ENCODE assay signal across 17 cellular contexts in the genomic region with DNA sequence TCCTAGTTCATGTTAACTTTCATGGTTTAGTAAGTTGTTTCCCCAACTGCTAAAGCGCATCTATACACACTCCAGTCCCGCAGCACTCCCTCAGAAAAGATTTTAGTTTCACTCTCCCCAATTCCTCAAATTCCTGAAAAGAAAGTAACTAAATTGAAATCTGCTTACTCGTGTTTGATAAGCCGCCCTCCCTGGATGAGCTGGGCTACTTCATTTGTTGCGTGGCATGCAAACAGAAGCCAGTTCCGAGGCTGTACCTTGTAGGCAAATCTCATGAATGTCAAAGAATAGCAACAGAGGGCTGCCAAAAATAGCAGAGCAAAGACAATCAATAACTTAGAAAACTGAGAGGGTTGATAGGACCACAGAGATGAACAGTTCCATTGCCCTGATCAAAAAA. TPM values are rescaled to one million over a fixed set of nuclear protein-coding genes. Genes with fewer than 3 reads are reported as not detected.
DNase-seq lines count a peak whose midpoint lies in the region; ATAC-seq lines count a peak whose summit lies in the region.
"Had no signal": no experiment of that assay in that cellular context is flagged by ENCODE, and none has a peak within 500 bp of the region (broad histone marks: within the 10 kb centered on the region; RNA-seq: fewer than 3 reads in every experiment).

No MANE protein-coding gene starts in this region.

- H3K27ac ChIP-seq in angular gyrus (ENCODE audit: low read depth, low read length) (peak overlapping the region; percentile 59), right cardiac atrium (ENCODE audit: low read length) (peak overlapping the region; percentile 86), temporal lobe (ENCODE audit: low read depth, low read length) (peak overlapping the region; percentile 27)
- H3K27ac ChIP-seq: 22Rv1, RWPE1 had no signal

- H3K27me3 ChIP-seq in right cardiac atrium (ENCODE audit: control insufficient read depth, insufficient read depth) = no peaks in the 10 kb centered on the region
- H3K27me3 ChIP-seq: tibial nerve had no signal

- peaks cover 5% of the 10 kb centered on the region for H3K4me1 ChIP-seq in right cardiac atrium (ENCODE audit: control insufficient read depth, insufficient read depth, low read length)

- H3K9me3 ChIP-seq in right cardiac atrium (ENCODE audit: control insufficient read depth, low read length) = no peaks in the 10 kb centered on the region
- H3K9me3 ChIP-seq: tibial nerve had no signal

- no peak for ATAC-seq in right cardiac atrium

- DNase-seq in activated naive CD4-positive, alpha-beta T cell treated with anti-CD3 and anti-CD28 coated beads, Interleukin-2, amount 10 ng/mL, durations not matched to agents 7 days and 5 days = no peak
- DNase-seq in right cardiac atrium (no peak), NCI-H2196 (lab: John Stamatoyannopoulos, UW; ENCODE audit: unreplicated experiment) (no peak), DMS79 treated with DMSO at 0.1 percent for 48 hours (lab: John Stamatoyannopoulos, UW) (no peak)
- DNase-seq in central memory CD4-positive, alpha-beta T cell = no peak
- DNase-seq: activated naive CD4-positive, alpha-beta T cell treated with Interleukin-2 at 50 U/mL for 16 hours; NCI-H1105; NCI-H446; T-helper 9 cell had no signal

- 68% methylated on average over 6 of the region's 6 CpGs for WGBS in right cardiac atrium

- H3K27me3 Mint-ChIP-seq in activated naive CD4-positive, alpha-beta T cell treated with anti-CD3 and anti-CD28 coated beads, Interleukin-2, amount 50 U/mL, for 24 hours = no peaks in the 10 kb centered on the region
- no peaks in the 10 kb centered on the region for H3K27me3 Mint-ChIP-seq in activated naive CD4-positive, alpha-beta T cell treated with anti-CD3 and anti-CD28 coated beads, Interleukin-2, amount 10 ng/mL, durations not matched to agents 7 days and 5 days

- H3K27ac Mint-ChIP-seq in activated naive CD4-positive, alpha-beta T cell treated with anti-CD3 and anti-CD28 coated beads, Interleukin-2, amount 50 U/mL, for 24 hours = peak overlapping the region; percentile 46
- H3K27ac Mint-ChIP-seq in activated naive CD4-positive, alpha-beta T cell treated with anti-CD3 and anti-CD28 coated beads, Interleukin-2, amount 10 ng/mL, durations not matched to agents 7 days and 5 days = no peak overlapping the region

- intact Hi-C loops in right cardiac atrium (cut with DNase I) = no loop called here

- peaks cover 4% of the 10 kb centered on the region for H3K4me1 Mint-ChIP-seq in activated naive CD4-positive, alpha-beta T cell treated with anti-CD3 and anti-CD28 coated beads, Interleukin-2, amount 50 U/mL, for 24 hours
- H3K4me1 Mint-ChIP-seq in activated naive CD4-positive, alpha-beta T cell treated with anti-CD3 and anti-CD28 coated beads, Interleukin-2, amount 10 ng/mL, durations not matched to agents 7 days and 5 days = peaks cover 4% of the 10 kb centered on the region

- H3K4me3 Mint-ChIP-seq in activated naive CD4-positive, alpha-beta T cell treated with anti-CD3 and anti-CD28 coated beads, Interleukin-2, amount 50 U/mL, for 24 hours = no peak overlapping the region
- H3K4me3 Mint-ChIP-seq in activated naive CD4-positive, alpha-beta T cell treated with anti-CD3 and anti-CD28 coated beads, Interleukin-2, amount 10 ng/mL, durations not matched to agents 7 days and 5 days = no peak overlapping the region

- CTCF ChIA-PET in activated naive CD4-positive, alpha-beta T cell treated with anti-CD3 and anti-CD28 coated beads, Interleukin-2, amount 10 ng/mL, durations not matched to agents 7 days and 5 days (lab: Charles Lee) = interaction anchor here (0.9 kb wide), 1 partner anchor 16 kb away, joined by 3 read pairs; no protein-coding TSS in a partner anchor

- H3K36me3 Mint-ChIP-seq in activated naive CD4-positive, alpha-beta T cell treated with anti-CD3 and anti-CD28 coated beads, Interleukin-2, amount 50 U/mL, for 24 hours = peaks cover 16% of the 10 kb centered on the region
- peaks cover 9% of the 10 kb centered on the region for H3K36me3 Mint-ChIP-seq in activated naive CD4-positive, alpha-beta T cell treated with anti-CD3 and anti-CD28 coated beads, Interleukin-2, amount 10 ng/mL, durations not matched to agents 7 days and 5 days

- no peak overlapping the region for H3K4me3 ChIP-seq in right cardiac atrium (ENCODE audit: low read length)
- H3K4me3 ChIP-seq: tibial nerve had no signal

- no peaks in the 10 kb centered on the region for H3K9me3 Mint-ChIP-seq in activated naive CD4-positive, alpha-beta T cell treated with anti-CD3 and anti-CD28 coated beads, Interleukin-2, amount 50 U/mL, for 24 hours
- H3K9me3 Mint-ChIP-seq in activated naive CD4-positive, alpha-beta T cell treated with anti-CD3 and anti-CD28 coated beads, Interleukin-2, amount 10 ng/mL, durations not matched to agents 7 days and 5 days = no peaks in the 10 kb centered on the region
- H3K9me3 Mint-ChIP-seq: nephron had no signal

RNA-seq across cellular contexts. Expression of a gene that starts 16.9 kb away (rescaled TPM):
- total RNA-seq in right cardiac atrium (100 to 1,000 TPM; 275 to 395 (median 317) TPM), temporal lobe (33.9 TPM)
- polyA plus RNA-seq in right cardiac atrium = 760 TPM

RNA-seq across cellular contexts. Expression of a gene that starts 23.5 kb away (rescaled TPM):
- 10 to 100 TPM; 23.6 to 25.2 (median 24.3) TPM for total RNA-seq in right cardiac atrium
- 45.8 TPM for polyA plus RNA-seq in right cardiac atrium
- total RNA-seq in temporal lobe = 19.2 TPM

RNA-seq across cellular contexts. Expression of a gene that starts 57.6 kb away (rescaled TPM):
- total RNA-seq in right cardiac atrium (not detected), temporal lobe (0.25 TPM)
- polyA plus RNA-seq in right cardiac atrium = 0.02 TPM
- total RNA-seq: dermis blood vessel endothelial cell had no signal

Comparison
In these comparisons a context has a peak if more than half of its experiments do, and no peak if none do; other contexts are left out.
1. H3K27ac ChIP-seq: peak in every context shown above with its lines; median percentile 86 in right cardiac atrium; 59 in angular gyrus; 27 in temporal lobe.